Comparison of ENCODE assay signal across 1 cellular context in the genomic region with DNA sequence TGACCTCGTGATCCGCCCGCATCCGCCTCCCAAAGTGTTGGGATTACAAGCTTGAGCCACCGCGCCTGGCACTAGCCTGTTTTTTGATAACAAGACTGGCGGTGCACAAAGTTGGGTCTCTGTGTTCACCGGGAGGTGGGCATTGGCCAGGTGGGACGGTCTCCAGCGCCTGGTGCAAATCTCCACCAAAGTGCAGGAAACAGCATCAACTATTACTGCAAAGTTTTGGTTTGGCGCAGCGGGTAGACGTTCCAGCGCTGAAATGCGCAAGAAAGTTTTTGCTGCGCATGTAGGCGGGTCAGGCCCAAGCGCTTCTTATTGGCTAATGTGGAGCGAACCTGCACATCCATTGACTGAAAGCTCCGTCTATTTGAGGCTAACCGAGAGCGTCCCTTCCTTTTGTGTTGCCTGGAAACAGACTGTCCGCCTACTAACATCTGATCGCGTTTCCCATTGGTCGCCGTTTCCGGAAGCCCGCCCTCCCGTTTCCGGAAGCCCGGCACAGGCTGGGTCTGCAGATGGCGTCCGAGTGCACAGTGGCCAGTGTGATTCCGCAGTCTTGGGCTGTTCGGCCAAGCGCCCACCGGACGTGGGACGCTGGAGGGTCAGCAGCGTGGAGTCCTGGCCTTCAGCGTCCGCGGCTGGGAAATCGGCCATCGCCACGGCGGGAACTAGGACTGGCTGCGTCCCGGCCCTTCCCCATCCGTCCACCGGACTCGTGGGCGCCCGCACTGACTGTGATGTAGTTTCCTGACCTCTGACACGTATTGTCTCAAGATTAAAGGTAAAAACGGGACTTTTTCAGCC.
TF ChIP-seq lines count a peak whose summit lies in the region.

No MANE protein-coding gene starts in this region.

TF ChIP-seq in HepG2, 621 proteins besides CTCF, POLR2A, EP300 and RAD21 (continued from another document and continues in another):
- 0 out of 2 replicates have a peak, but pooled peaks have one; percentile 69 for TF ChIP-seq ZSCAN5A (CRISPR knock-in tag; IDR thresholded peaks at IDR 0.05; ENCODE audit: borderline replicate concordance)
- peak; percentile 41; the same call in 1 of the 2 replicates for TF ChIP-seq PHF21A (CRISPR knock-in tag; IDR thresholded peaks at IDR 0.05)
- no peak for TF ChIP-seq ZNF567 (CRISPR knock-in tag; IDR thresholded peaks at IDR 0.05; ENCODE audit: borderline replicate concordance)
- TF ChIP-seq KAT8 (CRISPR knock-in tag; IDR thresholded peaks at IDR 0.05) = peak; percentile 91
- no peak for TF ChIP-seq ZNF672 (CRISPR knock-in tag; IDR thresholded peaks at IDR 0.05)
- TF ChIP-seq WIZ (CRISPR knock-in tag; IDR thresholded peaks at IDR 0.05) = no peak
- TF ChIP-seq NFE2 (CRISPR knock-in tag; IDR thresholded peaks at IDR 0.05) = no peak
- TF ChIP-seq ZNF552 (CRISPR knock-in tag; IDR thresholded peaks at IDR 0.05; ENCODE audit: borderline replicate concordance) = no peak
- peak; percentile 96 for TF ChIP-seq ZMYM4 (CRISPR knock-in tag; IDR thresholded peaks at IDR 0.05)
- TF ChIP-seq PRMT3 (CRISPR knock-in tag; IDR thresholded peaks at IDR 0.05; ENCODE audit: borderline replicate concordance, low read depth) = no peak
- TF ChIP-seq NAIF1 (CRISPR knock-in tag; IDR thresholded peaks at IDR 0.05; ENCODE audit: borderline replicate concordance) = peak; percentile 73; the same call in 1 of the 2 replicates
- 0 out of 2 replicates have a peak, but pooled peaks have one; percentile 46 for TF ChIP-seq ZIK1 (CRISPR knock-in tag; IDR thresholded peaks at IDR 0.05; ENCODE audit: borderline replicate concordance, low read depth)
- no peak for TF ChIP-seq ZNF326 (CRISPR knock-in tag; IDR thresholded peaks at IDR 0.05; ENCODE audit: borderline replicate concordance)
- no peak for TF ChIP-seq ZNF446 (CRISPR knock-in tag; IDR thresholded peaks at IDR 0.05)
- TF ChIP-seq RXRA (CRISPR knock-in tag; IDR thresholded peaks at IDR 0.05) = peak; percentile 43
- no peak for TF ChIP-seq ETV6 (CRISPR knock-in tag; conservative IDR thresholded peaks at IDR 0.05)
- TF ChIP-seq ZBTB38 (CRISPR knock-in tag; IDR thresholded peaks at IDR 0.05) = peak; percentile 69; the same call in 1 of the 2 replicates
- TF ChIP-seq PCBP2 (optimal IDR thresholded peaks at IDR 0.05; ENCODE audit: low read depth, low read length, poor library complexity, severe bottlenecking) = no peak
- TF ChIP-seq SALL2 (CRISPR knock-in tag; IDR thresholded peaks at IDR 0.05) = no peak
- 0 out of 2 replicates have a peak, but pooled peaks have one; percentile 40 for TF ChIP-seq ZBTB7B (CRISPR knock-in tag; IDR thresholded peaks at IDR 0.05)
- TF ChIP-seq ZNF34 (CRISPR knock-in tag; IDR thresholded peaks at IDR 0.05; ENCODE audit: borderline replicate concordance) = peak; percentile 57; the same call in 1 of the 2 replicates
- peak; percentile 60; the same call in 1 of the 2 replicates for TF ChIP-seq ZNF788 (CRISPR knock-in tag; IDR thresholded peaks at IDR 0.05; ENCODE audit: borderline replicate concordance)
- TF ChIP-seq ZNF160 (CRISPR knock-in tag; IDR thresholded peaks at IDR 0.05) = no peak
- TF ChIP-seq MIXL1 (CRISPR knock-in tag; IDR thresholded peaks at IDR 0.05) = no peak
- no peak for TF ChIP-seq ZNF678 (CRISPR knock-in tag; IDR thresholded peaks at IDR 0.05)
- TF ChIP-seq, protein P1, sequence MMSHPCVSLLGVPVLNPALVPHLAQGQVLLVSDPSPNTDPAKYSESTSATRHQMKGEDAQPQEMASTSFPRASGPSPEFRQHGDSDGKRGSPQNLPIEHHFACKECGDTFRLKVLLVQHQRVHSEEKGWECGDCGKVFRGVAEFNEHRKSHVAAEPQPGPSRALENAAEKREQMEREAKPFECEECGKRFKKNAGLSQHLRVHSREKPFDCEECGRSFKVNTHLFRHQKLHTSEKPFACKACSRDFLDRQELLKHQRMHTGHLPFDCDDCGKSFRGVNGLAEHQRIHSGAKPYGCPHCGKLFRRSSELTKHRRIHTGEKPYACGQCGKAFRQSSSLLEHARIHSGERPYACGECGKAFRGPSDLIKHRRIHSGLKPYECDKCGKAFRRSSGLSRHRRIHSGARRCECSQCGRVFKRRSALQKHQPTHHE (CRISPR knock-in tag; IDR thresholded peaks at IDR 0.05; ENCODE audit: borderline replicate concordance) = no peak
- TF ChIP-seq REL (CRISPR knock-in tag; conservative IDR thresholded peaks at IDR 0.05) = no peak
- TF ChIP-seq ATF4 (CRISPR knock-in tag; IDR thresholded peaks at IDR 0.05) = no peak
- TF ChIP-seq, protein P2, sequence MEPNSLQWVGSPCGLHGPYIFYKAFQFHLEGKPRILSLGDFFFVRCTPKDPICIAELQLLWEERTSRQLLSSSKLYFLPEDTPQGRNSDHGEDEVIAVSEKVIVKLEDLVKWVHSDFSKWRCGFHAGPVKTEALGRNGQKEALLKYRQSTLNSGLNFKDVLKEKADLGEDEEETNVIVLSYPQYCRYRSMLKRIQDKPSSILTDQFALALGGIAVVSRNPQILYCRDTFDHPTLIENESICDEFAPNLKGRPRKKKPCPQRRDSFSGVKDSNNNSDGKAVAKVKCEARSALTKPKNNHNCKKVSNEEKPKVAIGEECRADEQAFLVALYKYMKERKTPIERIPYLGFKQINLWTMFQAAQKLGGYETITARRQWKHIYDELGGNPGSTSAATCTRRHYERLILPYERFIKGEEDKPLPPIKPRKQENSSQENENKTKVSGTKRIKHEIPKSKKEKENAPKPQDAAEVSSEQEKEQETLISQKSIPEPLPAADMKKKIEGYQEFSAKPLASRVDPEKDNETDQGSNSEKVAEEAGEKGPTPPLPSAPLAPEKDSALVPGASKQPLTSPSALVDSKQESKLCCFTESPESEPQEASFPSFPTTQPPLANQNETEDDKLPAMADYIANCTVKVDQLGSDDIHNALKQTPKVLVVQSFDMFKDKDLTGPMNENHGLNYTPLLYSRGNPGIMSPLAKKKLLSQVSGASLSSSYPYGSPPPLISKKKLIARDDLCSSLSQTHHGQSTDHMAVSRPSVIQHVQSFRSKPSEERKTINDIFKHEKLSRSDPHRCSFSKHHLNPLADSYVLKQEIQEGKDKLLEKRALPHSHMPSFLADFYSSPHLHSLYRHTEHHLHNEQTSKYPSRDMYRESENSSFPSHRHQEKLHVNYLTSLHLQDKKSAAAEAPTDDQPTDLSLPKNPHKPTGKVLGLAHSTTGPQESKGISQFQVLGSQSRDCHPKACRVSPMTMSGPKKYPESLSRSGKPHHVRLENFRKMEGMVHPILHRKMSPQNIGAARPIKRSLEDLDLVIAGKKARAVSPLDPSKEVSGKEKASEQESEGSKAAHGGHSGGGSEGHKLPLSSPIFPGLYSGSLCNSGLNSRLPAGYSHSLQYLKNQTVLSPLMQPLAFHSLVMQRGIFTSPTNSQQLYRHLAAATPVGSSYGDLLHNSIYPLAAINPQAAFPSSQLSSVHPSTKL (CRISPR knock-in tag; IDR thresholded peaks at IDR 0.05) = peak; percentile 56
- TF ChIP-seq HNRNPK (IDR thresholded peaks at IDR 0.05; ENCODE audit: low read depth, low read length, poor library complexity, severe bottlenecking) = no peak
- no peak for TF ChIP-seq CBX2 (IDR thresholded peaks at IDR 0.05; ENCODE audit: low read depth, low read length)
- no peak for TF ChIP-seq CBX2 (CRISPR knock-in tag; IDR thresholded peaks at IDR 0.05; ENCODE audit: low read depth)
- 0 out of 2 replicates have a peak, but pooled peaks have one; percentile 48 for TF ChIP-seq ZBTB7A (CRISPR knock-in tag; IDR thresholded peaks at IDR 0.05)
- TF ChIP-seq TARDBP (CRISPR knock-in tag; IDR thresholded peaks at IDR 0.05) = peak; percentile 75
- 0 out of 2 replicates have a peak, but pooled peaks have one; percentile 45 for TF ChIP-seq CHCHD3 (CRISPR knock-in tag; IDR thresholded peaks at IDR 0.05)
- no peak for TF ChIP-seq SKIL (CRISPR knock-in tag; IDR thresholded peaks at IDR 0.05; ENCODE audit: borderline replicate concordance)
- no peak for TF ChIP-seq TBX3 (IDR thresholded peaks at IDR 0.05; ENCODE audit: borderline replicate concordance)
- TF ChIP-seq TCF7 (IDR thresholded peaks at IDR 0.05; ENCODE audit: low read depth) = no peak
- peak; percentile 63; the same call in 1 of the 2 replicates for TF ChIP-seq IRF9 (CRISPR knock-in tag; IDR thresholded peaks at IDR 0.05; ENCODE audit: borderline replicate concordance)
- TF ChIP-seq, protein P3, sequence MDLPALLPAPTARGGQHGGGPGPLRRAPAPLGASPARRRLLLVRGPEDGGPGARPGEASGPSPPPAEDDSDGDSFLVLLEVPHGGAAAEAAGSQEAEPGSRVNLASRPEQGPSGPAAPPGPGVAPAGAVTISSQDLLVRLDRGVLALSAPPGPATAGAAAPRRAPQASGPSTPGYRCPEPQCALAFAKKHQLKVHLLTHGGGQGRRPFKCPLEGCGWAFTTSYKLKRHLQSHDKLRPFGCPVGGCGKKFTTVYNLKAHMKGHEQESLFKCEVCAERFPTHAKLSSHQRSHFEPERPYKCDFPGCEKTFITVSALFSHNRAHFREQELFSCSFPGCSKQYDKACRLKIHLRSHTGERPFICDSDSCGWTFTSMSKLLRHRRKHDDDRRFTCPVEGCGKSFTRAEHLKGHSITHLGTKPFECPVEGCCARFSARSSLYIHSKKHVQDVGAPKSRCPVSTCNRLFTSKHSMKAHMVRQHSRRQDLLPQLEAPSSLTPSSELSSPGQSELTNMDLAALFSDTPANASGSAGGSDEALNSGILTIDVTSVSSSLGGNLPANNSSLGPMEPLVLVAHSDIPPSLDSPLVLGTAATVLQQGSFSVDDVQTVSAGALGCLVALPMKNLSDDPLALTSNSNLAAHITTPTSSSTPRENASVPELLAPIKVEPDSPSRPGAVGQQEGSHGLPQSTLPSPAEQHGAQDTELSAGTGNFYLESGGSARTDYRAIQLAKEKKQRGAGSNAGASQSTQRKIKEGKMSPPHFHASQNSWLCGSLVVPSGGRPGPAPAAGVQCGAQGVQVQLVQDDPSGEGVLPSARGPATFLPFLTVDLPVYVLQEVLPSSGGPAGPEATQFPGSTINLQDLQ (CRISPR knock-in tag; IDR thresholded peaks at IDR 0.05) = no peak
- TF ChIP-seq ZNF350 (CRISPR knock-in tag; IDR thresholded peaks at IDR 0.05; ENCODE audit: borderline replicate concordance, low read depth) = peak; percentile 63; the same call in 1 of the 2 replicates
- TF ChIP-seq MAX (IDR thresholded peaks at IDR 0.05) = peak; percentile 65
- no peak for TF ChIP-seq JARID2 (CRISPR knock-in tag; IDR thresholded peaks at IDR 0.05; ENCODE audit: insufficient replicate concordance)
- peak; percentile 77; the same call in 1 of the 2 replicates for TF ChIP-seq FOXK1 (CRISPR knock-in tag; IDR thresholded peaks at IDR 0.05; ENCODE audit: borderline replicate concordance, low read depth)
- peak; percentile 78; the same call in 1 of the 2 replicates for TF ChIP-seq AHR (CRISPR knock-in tag; IDR thresholded peaks at IDR 0.05)
- TF ChIP-seq, protein P4, sequence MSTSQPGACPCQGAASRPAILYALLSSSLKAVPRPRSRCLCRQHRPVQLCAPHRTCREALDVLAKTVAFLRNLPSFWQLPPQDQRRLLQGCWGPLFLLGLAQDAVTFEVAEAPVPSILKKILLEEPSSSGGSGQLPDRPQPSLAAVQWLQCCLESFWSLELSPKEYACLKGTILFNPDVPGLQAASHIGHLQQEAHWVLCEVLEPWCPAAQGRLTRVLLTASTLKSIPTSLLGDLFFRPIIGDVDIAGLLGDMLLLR (CRISPR knock-in tag; IDR thresholded peaks at IDR 0.05) = no peak
- peak; percentile 47 for TF ChIP-seq ETV5 (CRISPR knock-in tag; IDR thresholded peaks at IDR 0.05; ENCODE audit: borderline replicate concordance)
- TF ChIP-seq HOXA7 (CRISPR knock-in tag; IDR thresholded peaks at IDR 0.05) = no peak
- TF ChIP-seq SETDB1 (CRISPR knock-in tag; IDR thresholded peaks at IDR 0.05; ENCODE audit: borderline replicate concordance) = no peak
- TF ChIP-seq ZNF263 (CRISPR knock-in tag; IDR thresholded peaks at IDR 0.05) = no peak
- no peak for TF ChIP-seq ZNF607 (CRISPR knock-in tag; IDR thresholded peaks at IDR 0.05; ENCODE audit: borderline replicate concordance)
- no peak for TF ChIP-seq TMF1 (CRISPR knock-in tag; IDR thresholded peaks at IDR 0.05; ENCODE audit: low read depth)
- TF ChIP-seq NR1H2 (CRISPR knock-in tag; IDR thresholded peaks at IDR 0.05; ENCODE audit: borderline replicate concordance, low read depth) = no peak
- TF ChIP-seq RCOR2 (CRISPR knock-in tag; IDR thresholded peaks at IDR 0.05) = no peak
